Comparison of ENCODE assay signal across 14 cellular contexts in the genomic region with DNA sequence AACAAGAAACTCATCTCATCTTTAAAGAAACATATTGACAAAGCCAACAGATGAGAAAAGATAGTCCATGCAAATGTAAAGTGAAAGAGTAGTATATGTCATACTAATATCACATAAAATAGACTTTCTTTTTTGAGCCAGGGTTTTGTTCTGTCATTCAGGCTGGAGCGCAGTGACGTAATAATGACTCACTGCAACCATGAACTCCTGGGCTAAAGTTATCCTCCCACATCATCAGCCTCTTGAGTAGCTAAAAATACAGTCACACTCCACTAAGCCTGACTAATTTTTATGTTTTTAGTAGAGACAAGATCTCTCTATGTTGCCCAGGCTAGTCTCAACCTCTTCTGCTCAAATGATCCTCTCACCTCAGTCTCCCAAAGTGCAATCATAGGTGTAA. TPM values are rescaled to one million over a fixed set of nuclear protein-coding genes. Genes with fewer than 3 reads are reported as not detected.
A peak's percentile ranks its signal among the peaks of the same experiment; 100 is the strongest.
DNase-seq lines count a peak whose midpoint lies in the region; ATAC-seq, FAIRE-seq and TF ChIP-seq lines count a peak whose summit lies in the region.
"Had no signal": no experiment of that assay in that cellular context is flagged by ENCODE, and none has a peak within 500 bp of the region (broad histone marks: within the 10 kb centered on the region; RNA-seq: fewer than 3 reads in every experiment).

No MANE protein-coding gene starts in this region.

- CTCF ChIA-PET in A673 (lab: Charles Lee) = no interaction called here
- CTCF ChIA-PET in activated CD4-positive, alpha-beta memory T cell treated with anti-CD3 and anti-CD28 coated beads for 36 hours (lab: Charles Lee) = no interaction called here
- CTCF ChIA-PET in activated CD8-positive, alpha-beta T cell treated with anti-CD3 and anti-CD28 coated beads, Interleukin-2, amount 10 ng/mL, durations not matched to agents 7 days and 5 days (lab: Charles Lee) = no interaction called here

- H3K27ac ChIP-seq in A673 (ENCODE audit: low read depth, low read length, poor library complexity, severe bottlenecking) = no peak overlapping the region
- no peak overlapping the region for H3K27ac ChIP-seq in SJCRH30
- H3K27ac ChIP-seq: heart left ventricle had no signal

- no peak for TF ChIP-seq CTCF in A673 (conservative IDR thresholded peaks at IDR 0.05; ENCODE audit: low read depth, low read length)
- TF ChIP-seq CTCF in HFFc6 (IDR thresholded peaks at IDR 0.05) = no peak
- TF ChIP-seq CTCF in fibroblast of pulmonary artery (IDR thresholded peaks at IDR 0.05; ENCODE audit: low read length, missing control alignments) = no peak

- H3K9me3 ChIP-seq in A673 (ENCODE audit: low read depth, low read length, poor library complexity, severe bottlenecking) (peaks cover 6% of the 10 kb centered on the region), SJCRH30 (replicated peaks) (no peaks in the 10 kb centered on the region)

- POLR2A ChIA-PET in A673 (lab: Charles Lee; ENCODE audit: low non-redundant PET) = no interaction called here
- POLR2A ChIA-PET in activated CD4-positive, alpha-beta memory T cell treated with anti-CD3 and anti-CD28 coated beads for 36 hours (lab: Charles Lee) = no interaction called here
- POLR2A ChIA-PET in activated CD8-positive, alpha-beta T cell treated with anti-CD3 and anti-CD28 coated beads, Interleukin-2, amount 10 ng/mL, durations not matched to agents 7 days and 5 days (lab: Charles Lee) = no interaction called here

- H3K4me1 ChIP-seq in A673 (ENCODE audit: insufficient read depth, low read length, poor library complexity, severe bottlenecking) (no peaks in the 10 kb centered on the region), SJCRH30 (peaks cover 9% of the 10 kb centered on the region)
- H3K4me1 ChIP-seq: heart left ventricle had no signal

- H3K27ac Mint-ChIP-seq in HFFc6 = no peak overlapping the region
- no peak overlapping the region for H3K27ac Mint-ChIP-seq in activated CD4-positive, alpha-beta memory T cell treated with anti-CD3 and anti-CD28 coated beads for 36 hours
- no peak overlapping the region for H3K27ac Mint-ChIP-seq in activated CD8-positive, alpha-beta T cell treated with anti-CD3 and anti-CD28 coated beads, Interleukin-2, amount 10 ng/mL, durations not matched to agents 7 days and 5 days
- H3K27ac Mint-ChIP-seq: mesothelial cell of epicardium had no signal

- H3K4me3 Mint-ChIP-seq in HFFc6 = no peak overlapping the region
- no peak overlapping the region for H3K4me3 Mint-ChIP-seq in activated CD4-positive, alpha-beta memory T cell treated with anti-CD3 and anti-CD28 coated beads for 36 hours
- H3K4me3 Mint-ChIP-seq in activated CD8-positive, alpha-beta T cell treated with anti-CD3 and anti-CD28 coated beads, Interleukin-2, amount 10 ng/mL, durations not matched to agents 7 days and 5 days = no peak overlapping the region
- H3K4me3 Mint-ChIP-seq: mesothelial cell of epicardium had no signal

- H3K9me3 Mint-ChIP-seq in HFFc6 = peaks cover 14% of the 10 kb centered on the region; the same call in 1 of the 2 replicates
- H3K9me3 Mint-ChIP-seq in activated CD4-positive, alpha-beta memory T cell treated with anti-CD3 and anti-CD28 coated beads for 36 hours = peaks cover 17% of the 10 kb centered on the region
- H3K9me3 Mint-ChIP-seq in activated CD8-positive, alpha-beta T cell treated with anti-CD3 and anti-CD28 coated beads, Interleukin-2, amount 10 ng/mL, durations not matched to agents 7 days and 5 days (ENCODE audit: insufficient read depth) = peaks cover 12% of the 10 kb centered on the region

- H3K36me3 Mint-ChIP-seq in HFFc6 (ENCODE audit: low read depth) = no peaks in the 10 kb centered on the region
- no peaks in the 10 kb centered on the region for H3K36me3 Mint-ChIP-seq in activated CD4-positive, alpha-beta memory T cell treated with anti-CD3 and anti-CD28 coated beads for 36 hours
- H3K36me3 Mint-ChIP-seq in activated CD8-positive, alpha-beta T cell treated with anti-CD3 and anti-CD28 coated beads, Interleukin-2, amount 10 ng/mL, durations not matched to agents 7 days and 5 days (ENCODE audit: low read depth) = no peaks in the 10 kb centered on the region

- peaks cover 4% of the 10 kb centered on the region; the same call in 1 of the 2 replicates for H3K4me1 Mint-ChIP-seq in HFFc6 (ENCODE audit: low read depth)
- no peaks in the 10 kb centered on the region for H3K4me1 Mint-ChIP-seq in activated CD4-positive, alpha-beta memory T cell treated with anti-CD3 and anti-CD28 coated beads for 36 hours (ENCODE audit: low read depth)
- no peaks in the 10 kb centered on the region for H3K4me1 Mint-ChIP-seq in activated CD8-positive, alpha-beta T cell treated with anti-CD3 and anti-CD28 coated beads, Interleukin-2, amount 10 ng/mL, durations not matched to agents 7 days and 5 days (ENCODE audit: low read depth)

- H3K36me3 ChIP-seq in A673 (ENCODE audit: insufficient read depth, low read length, poor library complexity, severe bottlenecking) (no peaks in the 10 kb centered on the region), SJCRH30 (no peaks in the 10 kb centered on the region)
- H3K36me3 ChIP-seq: heart left ventricle had no signal

- H3K4me3 ChIP-seq in A673 (ENCODE audit: low read depth, low read length, poor library complexity, severe bottlenecking) = no peak overlapping the region
- no peak overlapping the region for H3K4me3 ChIP-seq in SJCRH30
- H3K4me3 ChIP-seq in fibroblast of pulmonary artery (replicated peaks; ENCODE audit: low read depth, low read length) = no peak overlapping the region
- H3K4me3 ChIP-seq: heart left ventricle had no signal

- no peak for ATAC-seq in GM18907 (IDR thresholded peaks at IDR 0.05; ENCODE audit: unreplicated experiment)
- ATAC-seq in activated CD8-positive, alpha-beta T cell treated with anti-CD3 and anti-CD28 coated beads, Interleukin-2, amount 10 ng/mL, durations not matched to agents 7 days and 5 days = no peak
- ATAC-seq: heart left ventricle, sciatic nerve had no signal

- intact Hi-C loops in A673 (cut with micrococcal nuclease; ENCODE audit: unreplicated experiment) = loop anchor here (10.0 kb wide), 3 partner anchors 568 to 1138 kb away; no protein-coding TSS in a partner anchor
- intact Hi-C loops in activated CD4-positive, alpha-beta memory T cell treated with anti-CD3 and anti-CD28 coated beads for 36 hours (cut with micrococcal nuclease) = no loop called here

- FAIRE-seq in GM12892 (lab: Jason Lieb, UNC) = no peak

- peak; percentile 50 for DNase-seq in A673 (ENCODE audit: low spot score)
- peak; percentile 12 for DNase-seq in HFFc6
- DNase-seq in SJCRH30 = peak; percentile 34 to 55
- peak; percentile 55 for DNase-seq in fibroblast of pulmonary artery (ENCODE audit: low read depth)
- no peak for DNase-seq in activated CD4-positive, alpha-beta memory T cell treated with anti-CD3 and anti-CD28 coated beads for 36 hours
- DNase-seq in GM12892 (ENCODE audit: insufficient read length) = no peak
- DNase-seq in activated CD8-positive, alpha-beta T cell treated with anti-CD3 and anti-CD28 coated beads, Interleukin-2, amount 10 ng/mL, durations not matched to agents 7 days and 5 days = no peak
- DNase-seq: activated CD8-positive, alpha-beta memory T cell treated with anti-CD3 and anti-CD28 coated beads, Interleukin-2, amount 50 U/mL, for 4 hours; heart left ventricle; NCI-H510A treated with DMSO at 0.1 percent for 48 hours had no signal

- no peaks in the 10 kb centered on the region; the same call in 1 of the 2 replicates for H3K27me3 Mint-ChIP-seq in HFFc6 (ENCODE audit: insufficient read depth)
- H3K27me3 Mint-ChIP-seq in activated CD4-positive, alpha-beta memory T cell treated with anti-CD3 and anti-CD28 coated beads for 36 hours = no peaks in the 10 kb centered on the region
- H3K27me3 Mint-ChIP-seq in activated CD8-positive, alpha-beta T cell treated with anti-CD3 and anti-CD28 coated beads, Interleukin-2, amount 10 ng/mL, durations not matched to agents 7 days and 5 days (ENCODE audit: low read depth) = no peaks in the 10 kb centered on the region

- TF ChIP-seq POLR2A in GM12892 (IDR thresholded peaks at IDR 0.05; ENCODE audit: low read depth, low read length) = no peak

- no TSS peak for BruUV-seq in A673 (replicated peaks; lab: Mats Ljungman, UMichigan)

- H3K27me3 ChIP-seq in A673 (replicated peaks; ENCODE audit: insufficient read depth, low read depth, low read length, poor library complexity) = no peaks in the 10 kb centered on the region
- no peaks in the 10 kb centered on the region for H3K27me3 ChIP-seq in SJCRH30
- H3K27me3 ChIP-seq: heart left ventricle had no signal

RNA-seq across cellular contexts. Expression of a gene that starts 51.8 kb away (rescaled TPM):
- total RNA-seq in A673 (2021) = 4.5 and 5.3 TPM in 2 replicates
- under 1 TPM in 2 of 6 experiments, not detected in 4; 0.14 to 0.16 TPM for total RNA-seq in HFFc6 (2021; fragmentation: NEBNext Ultra II Directional; extraction: Animal tissue kit (Norgen Biotek cat#: 25700))
- total RNA-seq in SJCRH30 (2014; rRNA removed; shearing (Covaris generic)) = 5.4 and 6.4 TPM in 2 replicates
- not detected for total RNA-seq in activated CD4-positive, alpha-beta memory T cell treated with anti-CD3 and anti-CD28 coated beads for 36 hours
- not detected for polyA plus RNA-seq in GM12892 (2012; ENCODE audit: missing spikeins)
- total RNA-seq in activated CD8-positive, alpha-beta T cell treated with anti-CD3 and anti-CD28 coated beads, Interleukin-2, amount 10 ng/mL, durations not matched to agents 7 days and 5 days = not detected
- total RNA-seq: T-helper 2 cell treated with Interferon-gamma antibody and Interleukin-4, amounts not matched to agents 100 ng/mL and 5 ng/mL, for 36 hours had no signal

Comparison
In these comparisons a context has a peak if more than half of its experiments do, and no peak if none do; other contexts are left out.
1. DNase-seq: peak in A673 (single experiment), HFFc6 (single experiment), SJCRH30 (2 of 2) and fibroblast of pulmonary artery (single experiment); none in activated CD4-positive, alpha-beta memory T cell treated with anti-CD3 and anti-CD28 coated beads for 36 hours (single experiment), GM12892 (single experiment) and activated CD8-positive, alpha-beta T cell treated with anti-CD3 and anti-CD28 coated beads, Interleukin-2, amount 10 ng/mL, durations not matched to agents 7 days and 5 days (single experiment).